In the genomic region with DNA sequence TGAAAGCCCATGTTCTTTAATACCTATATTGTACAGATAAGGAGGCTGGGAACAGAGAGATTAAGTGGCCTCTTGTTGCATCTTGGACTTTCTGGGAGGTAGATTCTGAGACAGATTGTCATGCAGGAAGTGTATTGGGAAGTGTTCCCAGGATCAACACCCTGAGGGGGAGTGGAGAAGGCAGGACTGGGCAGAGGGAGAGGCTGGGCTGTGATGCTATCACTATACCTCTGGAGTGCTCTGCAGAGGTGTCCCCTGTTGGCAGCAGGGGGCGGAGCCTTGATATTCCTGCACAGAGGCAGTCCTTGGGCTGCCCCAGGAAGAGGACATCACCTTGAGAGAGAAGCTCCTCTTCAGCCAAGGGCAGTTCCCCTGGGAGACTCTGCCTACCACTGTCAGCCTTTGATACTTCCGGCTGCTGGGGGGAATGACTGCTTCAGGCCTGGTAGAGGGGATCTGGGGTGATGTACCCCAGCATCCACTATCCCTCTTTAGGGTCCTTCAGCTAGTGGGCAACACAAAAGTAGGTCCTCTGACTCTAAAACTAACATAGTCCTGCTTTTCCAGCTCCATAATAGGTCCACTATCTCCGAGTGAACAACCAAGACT, we compare ENCODE assay signal across 2 cellular contexts.
A peak's percentile ranks its signal among the peaks of the same experiment; 100 is the strongest.
TF ChIP-seq lines count a peak whose summit lies in the region.

No MANE protein-coding gene starts in this region.

TF ChIP-seq in HCT116, 20 proteins besides CTCF, POLR2A, EP300 and RAD21 (continued from another document):
- TF ChIP-seq, protein P1, sequence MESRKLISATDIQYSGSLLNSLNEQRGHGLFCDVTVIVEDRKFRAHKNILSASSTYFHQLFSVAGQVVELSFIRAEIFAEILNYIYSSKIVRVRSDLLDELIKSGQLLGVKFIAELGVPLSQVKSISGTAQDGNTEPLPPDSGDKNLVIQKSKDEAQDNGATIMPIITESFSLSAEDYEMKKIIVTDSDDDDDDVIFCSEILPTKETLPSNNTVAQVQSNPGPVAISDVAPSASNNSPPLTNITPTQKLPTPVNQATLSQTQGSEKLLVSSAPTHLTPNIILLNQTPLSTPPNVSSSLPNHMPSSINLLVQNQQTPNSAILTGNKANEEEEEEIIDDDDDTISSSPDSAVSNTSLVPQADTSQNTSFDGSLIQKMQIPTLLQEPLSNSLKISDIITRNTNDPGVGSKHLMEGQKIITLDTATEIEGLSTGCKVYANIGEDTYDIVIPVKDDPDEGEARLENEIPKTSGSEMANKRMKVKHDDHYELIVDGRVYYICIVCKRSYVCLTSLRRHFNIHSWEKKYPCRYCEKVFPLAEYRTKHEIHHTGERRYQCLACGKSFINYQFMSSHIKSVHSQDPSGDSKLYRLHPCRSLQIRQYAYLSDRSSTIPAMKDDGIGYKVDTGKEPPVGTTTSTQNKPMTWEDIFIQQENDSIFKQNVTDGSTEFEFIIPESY (IDR thresholded peaks at IDR 0.05; ENCODE audit: extremely low read depth, insufficient replicate concordance, low read length): no peak
- TF ChIP-seq ZNF274 (IDR thresholded peaks at IDR 0.05; ENCODE audit: low read depth, low read length) (no peak), CBX3 (IDR thresholded peaks at IDR 0.05; ENCODE audit: low read depth) (no peak), MAX (IDR thresholded peaks at IDR 0.05) (no peak), REST (IDR thresholded peaks at IDR 0.05; ENCODE audit: low read depth) (no peak), SP1 (IDR thresholded peaks at IDR 0.05; ENCODE audit: low read depth) (no peak), JUND (IDR thresholded peaks at IDR 0.05) (no peak), YY1 (IDR thresholded peaks at IDR 0.05; ENCODE audit: extremely low read depth, insufficient replicate concordance, low read depth, low read length) (no peak), SIN3A (IDR thresholded peaks at IDR 0.05; ENCODE audit: low read depth) (no peak), ELF1 (IDR thresholded peaks at IDR 0.05; ENCODE audit: borderline replicate concordance, low read depth) (no peak), FOSL1 (IDR thresholded peaks at IDR 0.05; ENCODE audit: low read depth) (no peak), CEBPB (IDR thresholded peaks at IDR 0.05; ENCODE audit: low read depth) (no peak), TCF7L2 (IDR thresholded peaks at IDR 0.05; ENCODE audit: borderline replicate concordance, extremely low read depth, insufficient read depth, insufficient read length) (no peak), ATF3 (IDR thresholded peaks at IDR 0.05) (no peak), SRF (IDR thresholded peaks at IDR 0.05; ENCODE audit: low read depth) (no peak), EZH2phosphoT487 (IDR thresholded peaks at IDR 0.05; ENCODE audit: borderline replicate concordance) (no peak)

TF ChIP-seq in GM12878, 131 proteins besides CTCF, POLR2A, EP300 and RAD21 (continued from another document):
- TF ChIP-seq ZNF687 (IDR thresholded peaks at IDR 0.05): 0 out of 2 replicates have a peak, but pooled peaks have one; percentile 17
